In genomic region chr9:128940946-128941755, GRCh38 we compare ENCODE assay signal across 14 cellular contexts. TPM values are rescaled to one million over a fixed set of nuclear protein-coding genes. Genes with fewer than 3 reads are reported as not detected.
DNase-seq lines count a peak whose midpoint lies in the region; ATAC-seq and TF ChIP-seq lines count a peak whose summit lies in the region.
"Had no signal": no experiment of that assay in that cellular context is flagged by ENCODE, and none has a peak within 500 bp of the region (broad histone marks: within the 10 kb centered on the region; RNA-seq: fewer than 3 reads in every experiment).

No MANE protein-coding gene starts in this region.

- H3K27me3 ChIP-seq in left ventricle myocardium inferior (ENCODE audit: low read depth) (no peaks in the 10 kb centered on the region), right atrium auricular region (no peaks in the 10 kb centered on the region), aorta (ENCODE audit: control insufficient read depth in 1 of 2, insufficient read depth in 2 of 2, low read length in 1 of 2) (no peaks in the 10 kb centered on the region)
- H3K27me3 ChIP-seq: brain microvascular endothelial cell, Peyer's patch had no signal

- H3K36me3 ChIP-seq in left ventricle myocardium inferior (peaks cover 21% of the 10 kb centered on the region), right atrium auricular region (peaks cover 7% of the 10 kb centered on the region), aorta (ENCODE audit: control insufficient read depth in 1 of 2, insufficient read depth in 2 of 2, low read length in 1 of 2) (no peaks in the 10 kb centered on the region)
- H3K36me3 ChIP-seq: brain microvascular endothelial cell, Peyer's patch had no signal

- intact Hi-C loops in left ventricle myocardium inferior (cut with micrococcal nuclease), result no loop called here
- intact Hi-C loops in posterior vena cava (cut with DNase I), result no loop called here
- intact Hi-C loops in aorta (cut with DNase I), result no loop called here

- TF ChIP-seq CTCF in left ventricle myocardium inferior (IDR thresholded peaks at IDR 0.05; ENCODE audit: borderline replicate concordance) (no peak), right atrium auricular region (IDR thresholded peaks at IDR 0.05) (no peak)

- H3K9me3 ChIP-seq in left ventricle myocardium inferior (replicated peaks) (no peaks in the 10 kb centered on the region), right atrium auricular region (no peaks in the 10 kb centered on the region), aorta (ENCODE audit: control insufficient read depth, low read length) (no peaks in the 10 kb centered on the region)
- H3K9me3 ChIP-seq: Peyer's patch had no signal

- peak; percentile 17 for ATAC-seq in aorta (ENCODE audit: low FRiP score)
- no peak for ATAC-seq in esophagus mucosa

- DNase-seq in left ventricle myocardium inferior (no peak), right atrium auricular region (ENCODE audit: low spot score) (no peak), posterior vena cava (ENCODE audit: low spot score) (peak; percentile 52), aorta (peak in 1 of 2 donors; percentile 66), dermis blood vessel endothelial cell (no peak)
- DNase-seq: activated T-cell treated with anti-CD3 and anti-CD28 coated beads, Interleukin-2, amount 50 U/mL, for 1 hour; brain microvascular endothelial cell; CD4-positive, alpha-beta T cell; DMS79; NCI-H1417 treated with DMSO at 0.1 percent for 48 hours; NCI-H2171 treated with DMSO at 0.1 percent for 48 hours; small intestine had no signal

- H3K4me3 ChIP-seq in left ventricle myocardium inferior (no peak overlapping the region), right atrium auricular region (no peak overlapping the region), aorta (ENCODE audit: low read length in 2 of 2) (no peak overlapping the region)
- H3K4me3 ChIP-seq: Peyer's patch had no signal

- peak overlapping the region; percentile 63 for H3K27ac ChIP-seq in left ventricle myocardium inferior (replicated peaks)
- peak overlapping the region in 1 of 2 donors; percentile 26 for H3K27ac ChIP-seq in right atrium auricular region
- H3K27ac ChIP-seq in aorta (ENCODE audit: low read depth in 1 of 2, low read length in 2 of 2), result no peak overlapping the region
- H3K27ac ChIP-seq: brain microvascular endothelial cell had no signal

- WGBS in aorta, 2 donors, result 82 to 83% methylated on average over 12 of the region's 12 CpGs

- H3K4me1 ChIP-seq in left ventricle myocardium inferior (peaks cover 56% of the 10 kb centered on the region), right atrium auricular region (peaks cover 0 to 40% of the 10 kb centered on the region in 2 donors), aorta (ENCODE audit: control insufficient read depth in 1 of 2, insufficient read depth in 2 of 2, low read length in 2 of 2) (no peaks in the 10 kb centered on the region)

RNA-seq across cellular contexts. Expression of gene DOLK, which starts 6.3 kb away (rescaled TPM):
- total RNA-seq in left ventricle myocardium inferior, result 8.4 TPM
- total RNA-seq in right atrium auricular region, result 10 to 100 TPM; 13.9 to 14.4 TPM
- 1 to 10 TPM; 9.0 to 10.0 TPM for total RNA-seq in posterior vena cava
- total RNA-seq in aorta, result 10 to 100 TPM in 1 of 2 donors, 1 to 10 TPM in 1; 8.4 to 10.5 TPM
- polyA plus RNA-seq in aorta, result 10 to 100 TPM in 1 of 2 donors, 1 to 10 TPM in 1; 4.3 to 10.7 TPM
- total RNA-seq in esophagus mucosa, result 9.2 TPM
- total RNA-seq in dermis blood vessel endothelial cell, result 38.4 and 45.6 TPM in 2 replicates

RNA-seq across cellular contexts. Expression of gene NUP188, which starts 6.3 kb away (rescaled TPM):
- 15.9 TPM for total RNA-seq in left ventricle myocardium inferior
- total RNA-seq in right atrium auricular region, result 10 to 100 TPM; 23.5 to 26.8 TPM
- 10 to 100 TPM; 33.2 to 34.1 TPM for total RNA-seq in posterior vena cava
- total RNA-seq in aorta, result 10 to 100 TPM; 37.1 to 44.5 TPM
- 10 to 100 TPM in 1 of 2 donors, 1 to 10 TPM in 1; 4.9 to 14.4 TPM for polyA plus RNA-seq in aorta
- 43.5 TPM for total RNA-seq in esophagus mucosa
- total RNA-seq in dermis blood vessel endothelial cell, result 45.6 and 94.3 TPM in 2 replicates

RNA-seq across cellular contexts. Expression of gene PHYHD1, which starts 20.4 kb away (rescaled TPM):
- total RNA-seq in left ventricle myocardium inferior, result 20.3 TPM
- 10 to 100 TPM; 21.3 to 51.9 TPM for total RNA-seq in right atrium auricular region
- 10 to 100 TPM; 11.4 to 24.8 TPM for total RNA-seq in posterior vena cava
- 10 to 100 TPM; 20.5 to 33.0 TPM for total RNA-seq in aorta
- polyA plus RNA-seq in aorta, result 10 to 100 TPM; 16.7 to 68.9 TPM
- 12.4 TPM for total RNA-seq in esophagus mucosa
- total RNA-seq in dermis blood vessel endothelial cell, result 0.85 TPM in 1 of 2 replicates, not detected in the other

RNA-seq across cellular contexts. Expression of gene LRRC8A, which starts 59.2 kb away (rescaled TPM):
- total RNA-seq in left ventricle myocardium inferior, result 19.8 TPM
- 10 to 100 TPM; 45.3 to 65.9 TPM for total RNA-seq in right atrium auricular region
- total RNA-seq in posterior vena cava, result 10 to 100 TPM; 49.1 to 58.3 TPM
- 100 to 1,000 TPM in 1 of 2 donors, 10 to 100 TPM in 1; 63.8 to 100 TPM for total RNA-seq in aorta
- polyA plus RNA-seq in aorta, result 10 to 100 TPM; 14.3 to 41.3 TPM
- total RNA-seq in esophagus mucosa, result 75.8 TPM
- 102 and 154 TPM in 2 replicates for total RNA-seq in dermis blood vessel endothelial cell

RNA-seq across cellular contexts. Expression of gene KYAT1, which starts 59.4 kb away (rescaled TPM):
- total RNA-seq in left ventricle myocardium inferior, result 12.1 TPM
- total RNA-seq in right atrium auricular region, result 10 to 100 TPM; 10.1 to 15.1 TPM
- total RNA-seq in posterior vena cava, result 1 to 10 TPM; 5.1 to 5.5 TPM
- total RNA-seq in aorta, result 1 to 10 TPM; 7.5 to 9.5 TPM
- 10 to 100 TPM in 1 of 2 donors, 1 to 10 TPM in 1; 4.5 to 11.4 TPM for polyA plus RNA-seq in aorta
- 3.7 TPM for total RNA-seq in esophagus mucosa
- 5.3 and 9.7 TPM in 2 replicates for total RNA-seq in dermis blood vessel endothelial cell
